Comparison of ENCODE assay signal across 15 cellular contexts in the genomic region with DNA sequence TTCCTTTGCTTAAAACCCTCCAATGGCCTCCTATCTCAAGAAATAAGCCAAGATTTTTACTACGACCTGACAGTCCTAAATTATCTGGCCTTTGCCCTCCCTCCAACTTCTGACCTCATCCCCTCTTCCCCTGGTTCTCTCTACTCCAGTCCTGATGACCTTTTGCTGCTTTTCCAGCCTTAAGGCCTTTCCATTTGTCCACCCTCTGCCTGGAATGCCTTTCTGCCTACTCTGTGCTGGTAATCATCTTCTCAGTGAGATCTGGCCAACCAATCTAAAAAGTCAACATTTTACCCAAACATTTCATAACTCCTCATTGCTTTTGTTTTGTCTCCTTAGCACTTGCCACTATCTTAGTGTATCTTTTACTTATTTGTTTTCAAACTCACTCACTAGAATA.
"Had no signal": no experiment of that assay in that cellular context is flagged by ENCODE, and none has a peak within 500 bp of the region (broad histone marks: within the 10 kb centered on the region; RNA-seq: fewer than 3 reads in every experiment).

No MANE protein-coding gene starts in this region.

- H3K27me3 ChIP-seq: heart left ventricle, pancreas, right lobe of liver, stomach had no signal

- H3K36me3 ChIP-seq: pancreas, prostate gland, right lobe of liver had no signal

- H3K36me3 Mint-ChIP-seq: mesothelial cell of epicardium; natural killer cell treated with Interleukin-12 subunit alpha and Interleukin-12 subunit beta and Interleukin-15 and Interleukin-18, amount 100 ng/mL, for 72 hours had no signal

- H3K27me3 Mint-ChIP-seq: dendritic cell treated with granulocyte-macrophage colony-stimulating factor and Interleukin-4, amounts not matched to agents 40 ng/mL and 50 ng/mL, for 4 days; natural killer cell treated with Interleukin-12 subunit alpha and Interleukin-12 subunit beta and Interleukin-15 and Interleukin-18, amount 100 ng/mL, for 72 hours; stimulated activated naive B cell treated with anti-CD40 and anti-IgM and Interleukin-4, amounts not matched to agents 10 μg/mL and 1 μg/mL and 100 μg/mL, for 72 hours had no signal

- H3K9me3 Mint-ChIP-seq: dendritic cell treated with granulocyte-macrophage colony-stimulating factor and Interleukin-4, amounts not matched to agents 40 ng/mL and 50 ng/mL, for 4 days; mesothelial cell of epicardium; natural killer cell treated with Interleukin-12 subunit alpha and Interleukin-12 subunit beta and Interleukin-15 and Interleukin-18, amount 100 ng/mL, for 72 hours had no signal

- H3K4me3 Mint-ChIP-seq: dendritic cell treated with granulocyte-macrophage colony-stimulating factor and Interleukin-4, amounts not matched to agents 40 ng/mL and 50 ng/mL, for 4 days; mesothelial cell of epicardium; natural killer cell treated with Interleukin-12 subunit alpha and Interleukin-12 subunit beta and Interleukin-15 and Interleukin-18, amount 100 ng/mL, for 72 hours; stimulated activated naive B cell treated with anti-CD40 and anti-IgM and Interleukin-4, amounts not matched to agents 10 μg/mL and 1 μg/mL and 100 μg/mL, for 72 hours had no signal

- H3K27ac Mint-ChIP-seq: dendritic cell treated with granulocyte-macrophage colony-stimulating factor and Interleukin-4, amounts not matched to agents 40 ng/mL and 50 ng/mL, for 4 days; mesothelial cell of epicardium; natural killer cell treated with Interleukin-12 subunit alpha and Interleukin-12 subunit beta and Interleukin-15 and Interleukin-18, amount 100 ng/mL, for 72 hours; stimulated activated naive B cell treated with anti-CD40 and anti-IgM and Interleukin-4, amounts not matched to agents 10 μg/mL and 1 μg/mL and 100 μg/mL, for 72 hours had no signal

- H3K9me3 ChIP-seq: heart left ventricle, pancreas, prostate gland, right lobe of liver, stomach had no signal

- H3K4me1 Mint-ChIP-seq: mesothelial cell of epicardium had no signal

- DNase-seq: heart left ventricle; hippocampal formation; kidney glomerular epithelial cell; mammary epithelial cell; occipital lobe; pancreas; right lobe of liver; stimulated activated CD4-positive, alpha-beta T cell treated with anti-CD3 and anti-CD28 coated beads, Interleukin-4, amount 100 ng/mL, for 24 hours; stimulated activated naive B cell treated with anti-CD40 and anti-IgM and Interleukin-4, amounts not matched to agents 10 μg/mL and 1 μg/mL and 100 μg/mL, for 72 hours; stomach; substantia nigra had no signal

- H3K4me1 ChIP-seq: prostate gland, right lobe of liver had no signal

- H3K4me3 ChIP-seq: heart left ventricle, pancreas, prostate gland, right lobe of liver, stomach had no signal

- H3K27ac ChIP-seq: heart left ventricle, pancreas, prostate gland, right lobe of liver, stomach had no signal

- ATAC-seq: heart left ventricle; natural killer cell treated with Interleukin-12 subunit alpha and Interleukin-12 subunit beta and Interleukin-15 and Interleukin-18, amount 100 ng/mL, for 72 hours; stimulated activated naive B cell treated with anti-CD40 and anti-IgM and Interleukin-4, amounts not matched to agents 10 μg/mL and 1 μg/mL and 100 μg/mL, for 72 hours had no signal
